ENCODE assay signal across 24 cellular contexts in genomic region chr6:35698858-35699257, GRCh38. TPM values are rescaled to one million over a fixed set of nuclear protein-coding genes. Genes with fewer than 3 reads are reported as not detected.
"Had no signal": no experiment of that assay in that cellular context is flagged by ENCODE, and none has a peak within 500 bp of the region (broad histone marks: within the 10 kb centered on the region; RNA-seq: fewer than 3 reads in every experiment).

No MANE protein-coding gene starts in this region.

- H3K4me3 ChIP-seq: adrenal gland, breast epithelium, MG63, Peyer's patch had no signal

- H3K27me3 ChIP-seq: adrenal gland, breast epithelium, MG63, Peyer's patch had no signal

- H3K27ac ChIP-seq: adrenal gland, breast epithelium, Peyer's patch had no signal

- H3K36me3 ChIP-seq: adrenal gland, breast epithelium, MG63, Peyer's patch had no signal

- H3K4me3 Mint-ChIP-seq: activated CD4-positive, alpha-beta T cell treated with anti-CD3 and anti-CD28 coated beads, Interleukin-2, amount 10 ng/mL, durations not matched to agents 24 days and 14 days; activated naive CD8-positive, alpha-beta T cell treated with anti-CD3 and anti-CD28 coated beads, Interleukin-2, amount 10 ng/mL, durations not matched to agents 7 days and 5 days; T-helper 1 cell treated with Interleukin-12 subunit alpha and Interleukin-12 subunit beta and Interleukin-4 antibody, amounts not matched to agents 30 μg/mL and 1 μg/mL, for 36 hours had no signal

- H3K27me3 Mint-ChIP-seq: activated CD4-positive, alpha-beta T cell treated with anti-CD3 and anti-CD28 coated beads, Interleukin-2, amount 10 ng/mL, durations not matched to agents 24 days and 14 days; activated naive CD8-positive, alpha-beta T cell treated with anti-CD3 and anti-CD28 coated beads, Interleukin-2, amount 10 ng/mL, durations not matched to agents 7 days and 5 days had no signal

- H3K27ac Mint-ChIP-seq: activated CD4-positive, alpha-beta T cell treated with anti-CD3 and anti-CD28 coated beads, Interleukin-2, amount 10 ng/mL, durations not matched to agents 24 days and 14 days; activated naive CD8-positive, alpha-beta T cell treated with anti-CD3 and anti-CD28 coated beads, Interleukin-2, amount 10 ng/mL, durations not matched to agents 7 days and 5 days; T-helper 1 cell treated with Interleukin-12 subunit alpha and Interleukin-12 subunit beta and Interleukin-4 antibody, amounts not matched to agents 30 μg/mL and 1 μg/mL, for 36 hours had no signal

- H3K9me3 ChIP-seq: adrenal gland, breast epithelium, Peyer's patch had no signal

- DNase-seq: activated CD4-positive, alpha-beta T cell treated with anti-CD3 and anti-CD28 coated beads, Interleukin-2, amount 10 ng/mL, durations not matched to agents 24 days and 14 days; activated CD4-positive, alpha-beta T cell treated with anti-CD3 and anti-CD28 coated beads, Interleukin-2, amount 50 U/mL, for 48 hours; activated CD4-positive, CD25-positive, alpha-beta regulatory T cell treated with anti-CD3 and anti-CD28 coated beads, Interleukin-2, amount 50 U/mL, for 72 hours; activated naive CD4-positive, alpha-beta T cell treated with anti-CD3 and anti-CD28 coated beads, Interleukin-2, amount 50 U/mL, for 16 hours; activated naive CD8-positive, alpha-beta T cell treated with anti-CD3 and anti-CD28 coated beads, Interleukin-2, amount 10 ng/mL, durations not matched to agents 7 days and 5 days; activated T-cell treated with anti-CD3 and anti-CD28 coated beads for 4 hours; aorta; caudate nucleus; KG1; MG63; NCI-H1105 treated with DMSO at 0.1 percent for 48 hours; NCI-H1436 treated with DMSO at 0.1 percent for 48 hours; NCI-H187; NCI-H2081; NCI-H510A treated with DMSO at 0.1 percent for 48 hours; NCI-H69; NK-92 treated with Interleukin-12 subunit alpha and Interleukin-12 subunit beta, amount 100 ng/mL, for 24 hours; OCI-M1; Peyer's patch; SHP77 treated with DMSO at 0.1 percent for 48 hours had no signal

- H3K4me1 ChIP-seq: adrenal gland, breast epithelium, Peyer's patch had no signal

- H3K36me3 Mint-ChIP-seq: activated naive CD8-positive, alpha-beta T cell treated with anti-CD3 and anti-CD28 coated beads, Interleukin-2, amount 10 ng/mL, durations not matched to agents 7 days and 5 days had no signal

RNA-seq across cellular contexts. Expression of gene ARMC12, which starts 38.0 kb away (rescaled TPM):
- total RNA-seq: SK-MEL-5 had no signal
